Comparison of ENCODE assay signal across 15 cellular contexts in genomic region chr1:167829868-167830267, GRCh38.
A peak's percentile ranks its signal among the peaks of the same experiment; 100 is the strongest.
DNase-seq lines count a peak whose midpoint lies in the region; ATAC-seq, FAIRE-seq and TF ChIP-seq lines count a peak whose summit lies in the region.
"Had no signal": no experiment of that assay in that cellular context is flagged by ENCODE, and none has a peak within 500 bp of the region (broad histone marks: within the 10 kb centered on the region; RNA-seq: fewer than 3 reads in every experiment).

No MANE protein-coding gene starts in this region.

- 63% methylated on average over 2 of the region's 2 CpGs for WGBS in A549 (ENCODE audit: missing lambda C conversion rate)

- FAIRE-seq in A549 (lab: Jason Lieb, UNC) = no peak
- FAIRE-seq in endothelial cell of umbilical vein (lab: Jason Lieb, UNC) = peak; percentile 54

- POLR2A ChIA-PET in A549 (lab: Yijun Ruan, JAX) (interaction anchor here (1.0 to 1.3 kb wide), 2 partner anchors 10 to 106 kb away, joined by 5 read pairs; no protein-coding TSS in a partner anchor), PC-9 (lab: Charles Lee; ENCODE audit: unreplicated experiment) (interaction anchor here (0.6 to 0.9 kb wide), 2 partner anchors 9 to 102 kb away, joined by 4 to 5 read pairs; no protein-coding TSS in a partner anchor), endothelial cell of umbilical vein (lab: Charles Lee) (no interaction called here)

- H3K9me2 ChIP-seq in PC-9 (ENCODE audit: insufficient read depth) = no peaks in the 10 kb centered on the region; the same call in 1 of the 2 replicates

- H3K9ac ChIP-seq in HUES6 (ENCODE audit: low read length) = peak overlapping the region; percentile 31
- no peak overlapping the region for H3K9ac ChIP-seq in endothelial cell of umbilical vein (replicated peaks; ENCODE audit: extremely low read depth, insufficient read depth, low read length)

- H2AFZ ChIP-seq in PC-9 (no peak overlapping the region), endothelial cell of umbilical vein (ENCODE audit: low read depth, low read length) (peak overlapping the region; percentile 42)

- in situ Hi-C loops in ACHN (cut with HindIII; ENCODE audit: low pct_ligation_motif_present, low pct_unique_long_range_greater_than_20kb, low sequenced_read_pairs) = no loop called here

- H3K9me3 ChIP-seq in A549 = no peaks in the 10 kb centered on the region
- no peaks in the 10 kb centered on the region for H3K9me3 ChIP-seq in HUES6 (ENCODE audit: control insufficient read depth, insufficient read depth, low read depth, low read length)
- no peaks in the 10 kb centered on the region for H3K9me3 ChIP-seq in PC-9 (ENCODE audit: insufficient read depth, low read depth)
- H3K9me3 ChIP-seq in endothelial cell of umbilical vein (replicated peaks; ENCODE audit: control insufficient read depth, insufficient read depth, low read length) = no peaks in the 10 kb centered on the region

- H4K20me1 ChIP-seq in PC-9 (ENCODE audit: insufficient read depth) (no peaks in the 10 kb centered on the region), endothelial cell of umbilical vein (replicated peaks; ENCODE audit: control insufficient read depth, extremely low read depth, insufficient read depth, low read length) (no peaks in the 10 kb centered on the region)

- dilution Hi-C loops in endothelial cell of umbilical vein (cut with MboI; ENCODE audit: extremely low pct_ligation_motif_present, low sequenced_read_pairs) = no loop called here

- H3F3A ChIP-seq in PC-9 (ENCODE audit: insufficient read depth, low read depth) = no peaks in the 10 kb centered on the region

- H3K4me2 ChIP-seq in A549 (no peak overlapping the region), PC-9 (peak overlapping the region; percentile 23; the same call in 1 of the 2 replicates), endothelial cell of umbilical vein (ENCODE audit: insufficient read depth, low read length) (no peak overlapping the region)

- H3K27me3 ChIP-seq in HUES6 (ENCODE audit: control insufficient read depth, insufficient read depth, low read length) = no peaks in the 10 kb centered on the region
- H3K27me3 ChIP-seq in PC-9 (ENCODE audit: insufficient read depth, low read depth) = no peaks in the 10 kb centered on the region
- no peaks in the 10 kb centered on the region for H3K27me3 ChIP-seq in endothelial cell of umbilical vein (ENCODE audit: control insufficient read depth in 2 of 2, insufficient read depth in 2 of 2, low read length in 2 of 2)

- DNase-seq in A549 (ENCODE audit: low read depth in 1 of 2, low spot score in 1 of 2) (no peak), PC-9 (no peak), endothelial cell of umbilical vein (ENCODE audit: low read depth, low spot score) (no peak), CD1c-positive myeloid dendritic cell (ENCODE audit: extremely low spot score) (no peak), NAMALWA (ENCODE audit: low spot score) (no peak), ACHN (no peak)
- DNase-seq: GF-D8, NCI-H1694 treated with DMSO at 0.1 percent for 48 hours, NCI-H2171 treated with DMSO at 0.1 percent for 48 hours, NCI-H524 had no signal

- TF ChIP-seq RAD21 in A549 (conservative IDR thresholded peaks at IDR 0.05 in 1 of 2, IDR thresholded peaks at IDR 0.05 in 1 of 2) = no peak

- TF ChIP-seq CTCF in A549 (IDR thresholded peaks at IDR 0.05) = no peak
- TF ChIP-seq CTCF in PC-9 (conservative IDR thresholded peaks at IDR 0.05) = no peak
- no peak for TF ChIP-seq CTCF in endothelial cell of umbilical vein (IDR thresholded peaks at IDR 0.05; ENCODE audit: extremely low read depth in 1 of 2, insufficient read depth in 1 of 2, low read depth in 1 of 2, low read length in 2 of 2)

- H3K27ac ChIP-seq in A549 (no peak overlapping the region), HUES6 (ENCODE audit: low read depth, low read length) (peak overlapping the region; percentile 35; the same call in 1 of the 2 replicates), PC-9 (no peak overlapping the region), endothelial cell of umbilical vein (ENCODE audit: insufficient read depth, low read depth, low read length) (no peak overlapping the region)
- H3K27ac ChIP-seq: SK-N-MC had no signal

- ATAC-seq in A549 (no peak), HG03457 (IDR thresholded peaks at IDR 0.05; ENCODE audit: unreplicated experiment) (no peak)
- ATAC-seq: Panc1, Right ventricle myocardium inferior had no signal

- no peak overlapping the region for H3K4me3 ChIP-seq in A549
- H3K4me3 ChIP-seq in HUES6 (ENCODE audit: low read depth, low read length) = no peak overlapping the region
- H3K4me3 ChIP-seq in PC-9 = no peak overlapping the region
- H3K4me3 ChIP-seq in endothelial cell of umbilical vein (replicated peaks in 1 of 3; ENCODE audit: insufficient read depth in 1 of 3, low read depth in 1 of 3, low read length in 3 of 3) = no peak overlapping the region
- H3K4me3 ChIP-seq: SK-N-MC had no signal

- no peak for TF ChIP-seq EP300 in A549 (IDR thresholded peaks at IDR 0.05)

- BruUV-seq in PC-9 (replicated peaks; lab: Mats Ljungman, UMichigan) (no TSS peak), endothelial cell of umbilical vein (replicated peaks; lab: Mats Ljungman, UMichigan) (no TSS peak)

- TF ChIP-seq POLR2A in A549 (IDR thresholded peaks at IDR 0.05; ENCODE audit: low read length) = no peak
- no peak for TF ChIP-seq POLR2A in endothelial cell of umbilical vein (IDR thresholded peaks at IDR 0.05; ENCODE audit: low read depth, low read length)

- H3K36me3 ChIP-seq in HUES6 (ENCODE audit: control insufficient read depth, insufficient read depth, low read length) (no peaks in the 10 kb centered on the region), PC-9 (ENCODE audit: low read depth) (no peaks in the 10 kb centered on the region), endothelial cell of umbilical vein (ENCODE audit: control insufficient read depth in 2 of 2, extremely low read depth in 1 of 2, insufficient read depth in 2 of 2, low read length in 2 of 2) (no peaks in the 10 kb centered on the region)

- CTCF ChIA-PET in A549 (lab: Yijun Ruan, JAX) = interaction anchor here (1.4 kb wide), 1 partner anchor 23 kb away, joined by 3 read pairs; no protein-coding TSS in a partner anchor
- CTCF ChIA-PET in PC-9 (lab: Charles Lee) = no interaction called here
- CTCF ChIA-PET in endothelial cell of umbilical vein (lab: Charles Lee) = interaction anchor here (0.7 to 1.4 kb wide), 3 partner anchors 26 to 253 kb away, joined by 3 to 5 read pairs (median 4); no protein-coding TSS in a partner anchor

- no peaks in the 10 kb centered on the region for H3K79me2 ChIP-seq in PC-9 (ENCODE audit: low read depth)
- H3K79me2 ChIP-seq in endothelial cell of umbilical vein (ENCODE audit: control insufficient read depth, insufficient read depth, low read length) = no peaks in the 10 kb centered on the region

- peaks cover 5% of the 10 kb centered on the region; the same call in 2 of the 3 replicates for H3K4me1 ChIP-seq in A549
- H3K4me1 ChIP-seq in HUES6 (ENCODE audit: control insufficient read depth, insufficient read depth, low read length) = peaks cover 19% of the 10 kb centered on the region
- peaks cover 18% of the 10 kb centered on the region for H3K4me1 ChIP-seq in PC-9 (replicated peaks; ENCODE audit: insufficient read depth)
- peaks cover 2% of the 10 kb centered on the region for H3K4me1 ChIP-seq in endothelial cell of umbilical vein (ENCODE audit: control insufficient read depth, extremely low read depth, insufficient read depth, low read length)

- intact Hi-C loops in PC-9 (cut with micrococcal nuclease; ENCODE audit: unreplicated experiment) = no loop called here
- intact Hi-C loops in endothelial cell of umbilical vein (cut with micrococcal nuclease) = no loop called here

- H3K9me1 ChIP-seq in endothelial cell of umbilical vein (replicated peaks; ENCODE audit: control insufficient read depth, extremely low read depth, insufficient read depth, low read length) = no peaks in the 10 kb centered on the region

TF ChIP-seq in A549, 52 proteins besides CTCF, POLR2A, EP300 and RAD21:
- TF ChIP-seq ZSCAN20 (CRISPR knock-in tag; IDR thresholded peaks at IDR 0.05) = no peak
- peak; percentile 26 for TF ChIP-seq MAFK (IDR thresholded peaks at IDR 0.05; ENCODE audit: partially characterized antibody)

TF ChIP-seq in endothelial cell of umbilical vein, 7 proteins besides CTCF, POLR2A, EP300 and RAD21:
- TF ChIP-seq POLR2AphosphoS5 (IDR thresholded peaks at IDR 0.05; ENCODE audit: insufficient read depth, low read depth, low read length) (no peak), MYC (IDR thresholded peaks at IDR 0.05; ENCODE audit: low read depth, low read length) (no peak), FOS (IDR thresholded peaks at IDR 0.05; ENCODE audit: borderline replicate concordance, insufficient read depth, low read length) (no peak), JUN (IDR thresholded peaks at IDR 0.05; ENCODE audit: borderline replicate concordance, insufficient read depth, insufficient read length, low read depth) (no peak), GATA2 (IDR thresholded peaks at IDR 0.05; ENCODE audit: insufficient read depth, insufficient read length, low read depth, low read length) (no peak), EZH2 (IDR thresholded peaks at IDR 0.05; ENCODE audit: borderline replicate concordance, low read depth, low read length, severe bottlenecking) (no peak)
- TF ChIP-seq, protein P1, sequence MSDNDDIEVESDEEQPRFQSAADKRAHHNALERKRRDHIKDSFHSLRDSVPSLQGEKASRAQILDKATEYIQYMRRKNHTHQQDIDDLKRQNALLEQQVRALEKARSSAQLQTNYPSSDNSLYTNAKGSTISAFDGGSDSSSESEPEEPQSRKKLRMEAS (IDR thresholded peaks at IDR 0.05; ENCODE audit: insufficient read depth, insufficient read length) = no peak
